Comparison of ENCODE assay signal across 8 cellular contexts in genomic region chr14:105480807-105481801, GRCh38. TPM values are rescaled to one million over a fixed set of nuclear protein-coding genes. Genes with fewer than 3 reads are reported as not detected.
DNase-seq lines count a peak whose midpoint lies in the region; ATAC-seq and TF ChIP-seq lines count a peak whose summit lies in the region.

No MANE protein-coding gene starts in this region.

- DNase-seq in NCI-H1417 treated with DMSO at 0.1 percent for 48 hours (lab: John Stamatoyannopoulos, UW) (peak; percentile 78), T-cell (peak; percentile 69 to 96 (median 85)), adrenal gland (peak; percentile 79 to 96 (median 89)), heart right ventricle (peak; percentile 92), prostate gland (ENCODE audit: low spot score) (peak; percentile 86)

- peak overlapping the region; percentile 72 to 79 (median 74) for H3K4me3 Mint-ChIP-seq in T-cell

- H3K27me3 ChIP-seq in adrenal gland (no peaks in the 10 kb centered on the region), heart right ventricle (peaks cover 0 to 40% (median 0%) of the 10 kb centered on the region in 7 donors), prostate gland (replicated peaks; ENCODE audit: insufficient read depth) (no peaks in the 10 kb centered on the region)

- peak overlapping the region; percentile 99 to 100 for H3K27ac Mint-ChIP-seq in T-cell

- POLR2A ChIA-PET in T-cell (lab: Charles Lee) = interaction anchor here (0.6 to 1.6 kb wide), 6 partner anchors 9 to 184 kb away, joined by 3 to 15 read pairs (median 4); partner anchors contain the start of gene TEDC1 (in 1 of the 2)

- WGBS in adrenal gland, 4 donors = 0 to 1% (median 0%) methylated on average over 10 to 35 of the region's 35 CpGs
- WGBS in heart right ventricle, 2 donors = 1% methylated on average over 35 of the region's 35 CpGs
- 2% methylated on average over 34 of the region's 35 CpGs for WGBS in prostate gland
- WGBS in urinary bladder = under 1% methylated on average over 35 of the region's 35 CpGs

- intact Hi-C loops in adrenal gland (cut with DNase I) = no loop called here
- intact Hi-C loops in heart right ventricle (cut with DNase I) = loop anchor here in 3 of 10 donors (5.0 to 10.0 kb wide), 4 partner anchors 66 to 286 kb away; partner anchors contain the start of genes TEX22 (in 2 of the 3) and MTA1 (in 1 of the 3)
- intact Hi-C loops in prostate gland (cut with DNase I) = loop anchor here (5.0 kb wide), 1 partner anchor 164 kb away; no protein-coding TSS in a partner anchor

- H3K4me1 ChIP-seq in ES-I3 (ENCODE audit: insufficient read depth, low read length) (peaks cover 30% of the 10 kb centered on the region), adrenal gland (replicated peaks in 1 of 2) (peaks cover 13 to 40% of the 10 kb centered on the region in 2 donors), heart right ventricle (peaks cover 62 to 98% (median 89%) of the 10 kb centered on the region in 9 donors), prostate gland (replicated peaks) (peaks cover 35% of the 10 kb centered on the region), urinary bladder (ENCODE audit: insufficient read depth) (no peaks in the 10 kb centered on the region)

- TF ChIP-seq POLR2A in adrenal gland (IDR thresholded peaks at IDR 0.05) (peak in 1 of 2 donors; percentile 7), prostate gland (IDR thresholded peaks at IDR 0.05) (peak; percentile 42)

- H3K9me3 Mint-ChIP-seq in T-cell = no peaks in the 10 kb centered on the region

- H3K36me3 Mint-ChIP-seq in T-cell = no peaks in the 10 kb centered on the region

- no peaks in the 10 kb centered on the region for H3K36me3 ChIP-seq in ES-I3 (ENCODE audit: insufficient read depth, low read length)
- no peaks in the 10 kb centered on the region for H3K36me3 ChIP-seq in adrenal gland (replicated peaks in 1 of 2)
- peaks cover 0 to 29% (median 5%) of the 10 kb centered on the region in 9 donors for H3K36me3 ChIP-seq in heart right ventricle
- H3K36me3 ChIP-seq in prostate gland = no peaks in the 10 kb centered on the region
- no peaks in the 10 kb centered on the region for H3K36me3 ChIP-seq in urinary bladder (ENCODE audit: insufficient read depth)

- H3K27ac ChIP-seq in adrenal gland = peak overlapping the region; percentile 9 to 91 (median 59)
- H3K27ac ChIP-seq in heart right ventricle = peak overlapping the region; percentile 89 to 100 (median 96)
- peak overlapping the region; percentile 78 to 81 for H3K27ac ChIP-seq in prostate gland
- peak overlapping the region; percentile 89 for H3K27ac ChIP-seq in urinary bladder (ENCODE audit: low read depth)

- no peaks in the 10 kb centered on the region for H3K9me3 ChIP-seq in ES-I3 (ENCODE audit: control insufficient read depth, insufficient read depth, low read length)
- H3K9me3 ChIP-seq in adrenal gland (replicated peaks in 1 of 3) = no peaks in the 10 kb centered on the region
- H3K9me3 ChIP-seq in heart right ventricle = no peaks in the 10 kb centered on the region
- H3K9me3 ChIP-seq in prostate gland = no peaks in the 10 kb centered on the region

- ATAC-seq in HG02588 (IDR thresholded peaks at IDR 0.05; ENCODE audit: unreplicated experiment) = peak; percentile 48
- ATAC-seq in T-cell (replicated peaks in 1 of 4) = peak; percentile 43 to 60 (median 54)
- peak; percentile 57 to 82 (median 68) for ATAC-seq in heart right ventricle

- peak; percentile 97 to 100 (median 98) for TF ChIP-seq CTCF in adrenal gland (IDR thresholded peaks at IDR 0.05)
- peak; percentile 98 to 100 (median 100) for TF ChIP-seq CTCF in heart right ventricle (IDR thresholded peaks at IDR 0.05)
- peak; percentile 98 to 99 (median 98) for TF ChIP-seq CTCF in prostate gland (IDR thresholded peaks at IDR 0.05)

- H3K27me3 Mint-ChIP-seq in T-cell = peaks cover 0 to 3% of the 10 kb centered on the region in 2 donors

- peak overlapping the region in 1 of 4 donors; percentile 17 for H3K4me3 ChIP-seq in adrenal gland
- H3K4me3 ChIP-seq in heart right ventricle = peak overlapping the region in 9 of 10 donors; percentile 9 to 51 (median 41)
- peak overlapping the region; percentile 13 to 18 for H3K4me3 ChIP-seq in prostate gland
- H3K4me3 ChIP-seq in urinary bladder (ENCODE audit: low read depth, low read length) = peak overlapping the region; percentile 7

- CTCF ChIA-PET in T-cell (lab: Charles Lee) = interaction anchor here (0.7 to 2.7 kb wide), 5 partner anchors 9 to 416 kb away, joined by 3 to 74 read pairs (median 5); partner anchors contain the start of genes GPR132 (in 1 of the 2) and TEDC1 (in 1 of the 2)

- H3K4me1 Mint-ChIP-seq in T-cell = peaks cover 54 to 69% (median 60%) of the 10 kb centered on the region in 3 donors

- H3K9ac ChIP-seq in ES-I3 (ENCODE audit: low read depth, low read length) = peak overlapping the region; percentile 43

RNA-seq across cellular contexts. Expression of gene CRIP1, which starts 5.6 kb away (rescaled TPM):
- total RNA-seq in T-cell (100 to 1,000 TPM; 224 to 477 (median 329) TPM), adrenal gland (10 to 100 TPM in 3 of 8 donors, 1 to 10 TPM in 5; 1.9 to 20.0 (median 9.3) TPM), heart right ventricle (100 to 1,000 TPM in 1 of 10 donors, 10 to 100 TPM in 9; 34.0 to 131 (median 51.0) TPM), prostate gland (10 to 100 TPM in 1 of 2 donors, 1 to 10 TPM in 1; 4.2 to 22.0 TPM), urinary bladder (9.4 TPM)
- polyA plus RNA-seq in adrenal gland (100 to 1,000 TPM in 1 of 3 donors, 10 to 100 TPM in 1, 1 to 10 TPM in 1; 5.9 to 157 (median 80.3) TPM), heart right ventricle (100 to 1,000 TPM; 149 to 170 TPM), urinary bladder (92.4 TPM)

RNA-seq across cellular contexts. Expression of gene CRIP2, which starts 6.5 kb away (rescaled TPM):
- total RNA-seq in T-cell (10 to 100 TPM in 4 of 5 donors, 1 to 10 TPM in 1; 6.4 to 38.7 (median 19.7) TPM), adrenal gland (10 to 100 TPM; 36.4 to 90.6 (median 56.4) TPM), heart right ventricle (1,000 to 10,000 TPM in 3 of 10 donors, 100 to 1,000 TPM in 7; 731 to 1,223 (median 884) TPM), prostate gland (100 to 1,000 TPM in 1 of 2 donors, 10 to 100 TPM in 1; 86.7 to 134 TPM), urinary bladder (53.7 TPM)
- polyA plus RNA-seq in adrenal gland (100 to 1,000 TPM in 2 of 3 donors, 1 to 10 TPM in 1; 5.9 to 193 (median 141) TPM), heart right ventricle (1,000 to 10,000 TPM; 1,120 to 1,194 TPM), urinary bladder (245 TPM)

RNA-seq across cellular contexts. Expression of gene TEDC1, which starts 9.9 kb away (rescaled TPM):
- total RNA-seq in T-cell (100 to 1,000 TPM in 1 of 5 donors, 10 to 100 TPM in 4; 32.8 to 186 (median 37.5) TPM), adrenal gland (1 to 10 TPM; 1.4 to 6.2 (median 3.4) TPM), heart right ventricle (1 to 10 TPM; 2.3 to 5.2 (median 4.2) TPM), prostate gland (1 to 10 TPM; 7.5 to 8.9 TPM), urinary bladder (4.2 TPM)
- polyA plus RNA-seq in adrenal gland (10 to 100 TPM in 2 of 3 donors, under 1 TPM in 1; 0.24 to 19.1 (median 12.7) TPM), heart right ventricle (10 to 100 TPM in 1 of 2 donors, 1 to 10 TPM in 1; 8.4 to 10.0 TPM), urinary bladder (10.6 TPM)

RNA-seq across cellular contexts. Expression of gene TMEM121, which starts 45.3 kb away (rescaled TPM):
- total RNA-seq in T-cell (1 to 10 TPM; 1.8 to 6.7 (median 4.0) TPM), adrenal gland (10 to 100 TPM in 1 of 8 donors, 1 to 10 TPM in 7; 1.1 to 12.1 (median 1.5) TPM), heart right ventricle (1 to 10 TPM in 8 of 10 donors, under 1 TPM in 2; 0.93 to 2.3 (median 1.7) TPM), prostate gland (10 to 100 TPM; 11.1 to 15.7 TPM), urinary bladder (1.3 TPM)
- polyA plus RNA-seq in adrenal gland (1 to 10 TPM in 2 of 3 donors, not detected in 1; 1.9 to 2.0 TPM), heart right ventricle (1 to 10 TPM; 1.3 to 2.6 TPM), urinary bladder (6.7 TPM)

Comparison
In these comparisons a context has a peak if more than half of its experiments do, and no peak if none do; other contexts are left out.
1. RNA of gene CRIP2, which starts 6.5 kb away (total RNA-seq): 731 to 1,223 TPM in heart right ventricle; 86.7 to 134 TPM in prostate gland, 36.4 to 90.6 TPM in adrenal gland, 53.7 TPM in urinary bladder (single experiment) and 6.4 to 38.7 TPM in T-cell; every median in the first group is over 4 times any median in the second.
2. Peak in every context shown above with its lines, with median percentiles within 50 percentile points of each other: ATAC-seq, DNase-seq, H3K27ac ChIP-seq and CTCF ChIP-seq.